7 cellular contexts compared by ENCODE assay signal in the genomic region with DNA sequence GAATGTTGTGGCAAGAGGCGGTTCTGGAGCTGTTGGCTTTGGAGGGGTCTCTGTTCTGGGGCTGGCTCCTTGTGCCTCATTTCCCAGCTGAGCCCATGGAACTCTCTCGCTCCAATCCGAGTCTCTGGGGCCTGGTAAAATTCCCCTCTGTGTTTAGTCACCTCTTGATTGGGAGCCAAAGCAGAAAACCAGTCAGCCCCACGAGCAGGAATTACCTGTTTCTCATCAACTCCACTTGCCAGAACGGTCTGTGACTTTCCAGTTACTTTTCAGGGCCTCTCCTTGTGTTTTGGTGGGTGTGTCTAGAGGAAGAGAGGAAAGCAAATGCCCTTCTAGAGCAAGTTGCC. TPM values are rescaled to one million over a fixed set of nuclear protein-coding genes. Genes with fewer than 3 reads are reported as not detected.
DNase-seq lines count a peak whose midpoint lies in the region; ATAC-seq, FAIRE-seq and TF ChIP-seq lines count a peak whose summit lies in the region.

No MANE protein-coding gene starts in this region.

- H3F3A ChIP-seq in SU-DHL-6 (ENCODE audit: insufficient read depth): no peaks in the 10 kb centered on the region

- H3K79me2 ChIP-seq in SU-DHL-6 (ENCODE audit: insufficient read depth, low read length) (no peaks in the 10 kb centered on the region), endothelial cell of umbilical vein (ENCODE audit: control insufficient read depth, insufficient read depth, low read length) (no peaks in the 10 kb centered on the region)

- H4K20me1 ChIP-seq in SU-DHL-6 (ENCODE audit: low read depth, low read length) (no peaks in the 10 kb centered on the region), endothelial cell of umbilical vein (replicated peaks; ENCODE audit: control insufficient read depth, extremely low read depth, insufficient read depth, low read length) (no peaks in the 10 kb centered on the region)

- TF ChIP-seq CTCF in SU-DHL-6 (IDR thresholded peaks at IDR 0.05; ENCODE audit: insufficient read depth, low read length, poor library complexity, severe bottlenecking) (no peak), endothelial cell of umbilical vein (IDR thresholded peaks at IDR 0.05; ENCODE audit: extremely low read depth in 1 of 2, insufficient read depth in 1 of 2, low read depth in 1 of 2, low read length in 2 of 2) (no peak)

- peak overlapping the region; percentile 54 for H3K27ac ChIP-seq in SU-DHL-6 (ENCODE audit: low read depth, low read length)
- peak overlapping the region; percentile 25 for H3K27ac ChIP-seq in endothelial cell of umbilical vein (ENCODE audit: insufficient read depth, low read depth, low read length)

- no peaks in the 10 kb centered on the region for H3K9me2 ChIP-seq in SU-DHL-6 (replicated peaks; ENCODE audit: insufficient read depth, low read length)

- H3K9ac ChIP-seq in SU-DHL-6 (ENCODE audit: low read length) (peak overlapping the region; percentile 43), endothelial cell of umbilical vein (replicated peaks; ENCODE audit: extremely low read depth, insufficient read depth, low read length) (peak overlapping the region; percentile 4)

- peak overlapping the region; percentile 78 for H2AFZ ChIP-seq in SU-DHL-6 (ENCODE audit: low read depth, low read length, severe bottlenecking)
- peak overlapping the region; percentile 52 for H2AFZ ChIP-seq in endothelial cell of umbilical vein (ENCODE audit: low read depth, low read length)

- TSS peak; percentile 85 for BruUV-seq in endothelial cell of umbilical vein (replicated peaks; lab: Mats Ljungman, UMichigan)

- no peak for ATAC-seq in GM18870 (IDR thresholded peaks at IDR 0.05; ENCODE audit: unreplicated experiment)

- H3K9me3 ChIP-seq in SU-DHL-6 (ENCODE audit: insufficient read depth, low read length): no peaks in the 10 kb centered on the region
- no peaks in the 10 kb centered on the region for H3K9me3 ChIP-seq in endothelial cell of umbilical vein (replicated peaks; ENCODE audit: control insufficient read depth, insufficient read depth, low read length)

- intact Hi-C loops in endothelial cell of umbilical vein (cut with micrococcal nuclease): no loop called here

- H3K4me3 ChIP-seq in SU-DHL-6 (ENCODE audit: insufficient read depth, low read length, poor library complexity, severe bottlenecking): peak overlapping the region; percentile 7
- H3K4me3 ChIP-seq in endothelial cell of umbilical vein (replicated peaks in 1 of 3; ENCODE audit: insufficient read depth in 1 of 3, low read depth in 1 of 3, low read length in 3 of 3): no peak overlapping the region

- peaks cover 18% of the 10 kb centered on the region for H3K4me1 ChIP-seq in endothelial cell of umbilical vein (ENCODE audit: control insufficient read depth, extremely low read depth, insufficient read depth, low read length)

- TF ChIP-seq POLR2A in H54 (IDR thresholded peaks at IDR 0.05; ENCODE audit: low read depth, low read length) (no peak), endothelial cell of umbilical vein (IDR thresholded peaks at IDR 0.05; ENCODE audit: low read depth, low read length) (no peak)

- POLR2A ChIA-PET in endothelial cell of umbilical vein (lab: Charles Lee): no interaction called here

- CTCF ChIA-PET in endothelial cell of umbilical vein (lab: Charles Lee): interaction anchor here (1.0 to 2.0 kb wide), 4 partner anchors 11 to 411 kb away, joined by 4 to 8 read pairs (median 6); a partner anchor contains a TSS

- dilution Hi-C loops in endothelial cell of umbilical vein (cut with MboI; ENCODE audit: extremely low pct_ligation_motif_present, low sequenced_read_pairs): no loop called here

- peak overlapping the region; percentile 50 for H3K4me2 ChIP-seq in SU-DHL-6 (ENCODE audit: low read depth, low read length, poor library complexity, severe bottlenecking)
- peak overlapping the region; percentile 40 for H3K4me2 ChIP-seq in endothelial cell of umbilical vein (ENCODE audit: insufficient read depth, low read length)

- H3K9me1 ChIP-seq in endothelial cell of umbilical vein (replicated peaks; ENCODE audit: control insufficient read depth, extremely low read depth, insufficient read depth, low read length): no peaks in the 10 kb centered on the region

- H3K36me3 ChIP-seq in SU-DHL-6 (ENCODE audit: low read length) (no peaks in the 10 kb centered on the region), endothelial cell of umbilical vein (ENCODE audit: control insufficient read depth in 2 of 2, extremely low read depth in 1 of 2, insufficient read depth in 2 of 2, low read length in 2 of 2) (no peaks in the 10 kb centered on the region)

- no peak for FAIRE-seq in H54 (lab: Jason Lieb, UNC)
- no peak for FAIRE-seq in endothelial cell of umbilical vein (lab: Jason Lieb, UNC)

- H3K27me3 ChIP-seq in SU-DHL-6 (ENCODE audit: low read length) (no peaks in the 10 kb centered on the region), endothelial cell of umbilical vein (ENCODE audit: control insufficient read depth in 2 of 2, insufficient read depth in 2 of 2, low read length in 2 of 2) (peaks cover 10 to 28% of the 10 kb centered on the region in 2 experiments)

- DNase-seq in H54 (ENCODE audit: insufficient read length, low spot score) (peak; percentile 11), endothelial cell of umbilical vein (ENCODE audit: low read depth, low spot score) (no peak), non-pigmented ciliary epithelial cell (ENCODE audit: low read depth) (peak; percentile 56)
- no peak for DNase-seq in stimulated activated CD4-positive, alpha-beta T cell treated with anti-CD3 and anti-CD28 coated beads, Interleukin-15, amount 100 ng/mL, for 24 hours
- DNase-seq in stimulated activated CD4-positive, alpha-beta T cell treated with anti-CD3 and anti-CD28 coated beads, Interleukin-4, amount 100 ng/mL, for 1 hour: no peak

TF ChIP-seq in endothelial cell of umbilical vein, 7 proteins besides CTCF, POLR2A, EP300 and RAD21:
- TF ChIP-seq MYC (IDR thresholded peaks at IDR 0.05; ENCODE audit: low read depth, low read length) (no peak), JUN (IDR thresholded peaks at IDR 0.05; ENCODE audit: borderline replicate concordance, insufficient read depth, insufficient read length, low read depth) (no peak), FOS (IDR thresholded peaks at IDR 0.05; ENCODE audit: borderline replicate concordance, insufficient read depth, low read length) (no peak), POLR2AphosphoS5 (IDR thresholded peaks at IDR 0.05; ENCODE audit: insufficient read depth, low read depth, low read length) (no peak), GATA2 (IDR thresholded peaks at IDR 0.05; ENCODE audit: insufficient read depth, insufficient read length, low read depth, low read length) (no peak), EZH2 (IDR thresholded peaks at IDR 0.05; ENCODE audit: borderline replicate concordance, low read depth, low read length, severe bottlenecking) (no peak)
- TF ChIP-seq, protein P1, sequence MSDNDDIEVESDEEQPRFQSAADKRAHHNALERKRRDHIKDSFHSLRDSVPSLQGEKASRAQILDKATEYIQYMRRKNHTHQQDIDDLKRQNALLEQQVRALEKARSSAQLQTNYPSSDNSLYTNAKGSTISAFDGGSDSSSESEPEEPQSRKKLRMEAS (IDR thresholded peaks at IDR 0.05; ENCODE audit: insufficient read depth, insufficient read length): no peak

RNA-seq across cellular contexts. Expression of a gene that starts 10.8 kb away (rescaled TPM):
- 461 and 505 TPM in 2 replicates for total RNA-seq in endothelial cell of umbilical vein
- polyA plus RNA-seq in endothelial cell of umbilical vein: 497 and 528 TPM in 2 replicates
- 799 and 821 TPM in 2 replicates for polyA plus RNA-seq in endothelial cell of umbilical vein (2011; cell fraction: cytosol; rRNA removed)
- polyA plus RNA-seq in endothelial cell of umbilical vein (2011; cell fraction: nucleus; rRNA removed): 130 and 166 TPM in 2 replicates
- 960 and 1,130 TPM in 2 replicates for polyA plus RNA-seq in endothelial cell of umbilical vein (2012)
- 406 and 450 TPM in 2 replicates for polyA minus RNA-seq in endothelial cell of umbilical vein
- polyA minus RNA-seq in endothelial cell of umbilical vein (2011; cell fraction: cytosol; rRNA and poly(A)+ RNA removed): 591 TPM
- 70.9 and 71.2 TPM in 2 replicates for polyA minus RNA-seq in endothelial cell of umbilical vein (2011; cell fraction: nucleus; rRNA and poly(A)+ RNA removed)

RNA-seq across cellular contexts. Expression of a gene that starts 41.3 kb away (rescaled TPM):
- total RNA-seq in endothelial cell of umbilical vein: not detected in 2 replicates
- not detected in 2 replicates for polyA plus RNA-seq in endothelial cell of umbilical vein
- not detected in 2 replicates for polyA plus RNA-seq in endothelial cell of umbilical vein (2011; cell fraction: cytosol; rRNA removed)
- polyA plus RNA-seq in endothelial cell of umbilical vein (2011; cell fraction: nucleus; rRNA removed): not detected in 2 replicates
- not detected in 2 replicates for polyA plus RNA-seq in endothelial cell of umbilical vein (2012)
- polyA minus RNA-seq in endothelial cell of umbilical vein: not detected in 2 replicates
- not detected for polyA minus RNA-seq in endothelial cell of umbilical vein (2011; cell fraction: cytosol; rRNA and poly(A)+ RNA removed)
- not detected in 2 replicates for polyA minus RNA-seq in endothelial cell of umbilical vein (2011; cell fraction: nucleus; rRNA and poly(A)+ RNA removed)

RNA-seq across cellular contexts. Expression of a gene that starts 53.9 kb away (rescaled TPM):
- total RNA-seq in endothelial cell of umbilical vein: 650 and 779 TPM in 2 replicates
- polyA plus RNA-seq in endothelial cell of umbilical vein: 56.7 and 76.8 TPM in 2 replicates
- polyA plus RNA-seq in endothelial cell of umbilical vein (2011; cell fraction: cytosol; rRNA removed): 211 and 231 TPM in 2 replicates
- 60.0 and 72.0 TPM in 2 replicates for polyA plus RNA-seq in endothelial cell of umbilical vein (2011; cell fraction: nucleus; rRNA removed)
- 757 and 1,016 TPM in 2 replicates for polyA plus RNA-seq in endothelial cell of umbilical vein (2012)
- 42.6 and 46.3 TPM in 2 replicates for polyA minus RNA-seq in endothelial cell of umbilical vein
- polyA minus RNA-seq in endothelial cell of umbilical vein (2011; cell fraction: cytosol; rRNA and poly(A)+ RNA removed): 185 TPM
- 19.5 and 23.7 TPM in 2 replicates for polyA minus RNA-seq in endothelial cell of umbilical vein (2011; cell fraction: nucleus; rRNA and poly(A)+ RNA removed)

Comparison
In these comparisons a context has a peak if more than half of its experiments do, and no peak if none do; other contexts are left out.
1. DNase-seq: peak in H54 (single experiment) and non-pigmented ciliary epithelial cell (single experiment); none in endothelial cell of umbilical vein (single experiment), stimulated activated CD4-positive, alpha-beta T cell treated with anti-CD3 and anti-CD28 coated beads, Interleukin-15, amount 100 ng/mL, for 24 hours (single experiment) and stimulated activated CD4-positive, alpha-beta T cell treated with anti-CD3 and anti-CD28 coated beads, Interleukin-4, amount 100 ng/mL, for 1 hour (single experiment).